ENCODE assay signal across 2 cellular contexts in the genomic region with DNA sequence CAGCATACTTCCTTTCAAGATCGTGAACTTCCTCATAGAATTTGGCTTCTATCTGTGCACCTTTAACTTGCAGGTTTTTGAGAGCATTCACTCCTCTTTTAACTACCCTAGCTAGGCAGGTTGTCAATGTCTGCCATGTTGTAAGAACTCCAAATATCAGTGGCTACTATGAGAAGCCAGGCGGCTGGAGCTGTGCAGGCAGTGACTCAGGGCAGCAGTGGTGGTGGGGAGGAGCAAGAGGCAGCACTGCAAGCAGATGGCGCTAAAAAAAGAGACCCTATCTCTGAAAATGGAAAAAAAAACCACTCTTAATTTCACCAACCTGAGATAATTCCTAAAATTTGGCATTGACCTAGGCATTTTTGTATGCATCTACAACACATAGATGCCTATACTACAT.
TF ChIP-seq lines count a peak whose summit lies in the region.

No MANE protein-coding gene starts in this region.

TF ChIP-seq in SK-N-SH treated with all-trans-retinoic acid at 6 μM for 48 hours, 23 proteins besides CTCF, POLR2A, EP300 and RAD21:
- TF ChIP-seq POU6F1 (CRISPR knock-in tag; IDR thresholded peaks at IDR 0.05; ENCODE audit: borderline replicate concordance, low read depth) (no peak), CSDC2 (CRISPR knock-in tag; IDR thresholded peaks at IDR 0.05) (no peak), TOX (CRISPR knock-in tag; IDR thresholded peaks at IDR 0.05; ENCODE audit: borderline replicate concordance) (no peak), ISL1 (CRISPR knock-in tag; IDR thresholded peaks at IDR 0.05) (no peak), GLIS3 (CRISPR knock-in tag; IDR thresholded peaks at IDR 0.05) (no peak), RARB (CRISPR knock-in tag; IDR thresholded peaks at IDR 0.05) (no peak), ZNF565 (CRISPR knock-in tag; conservative IDR thresholded peaks at IDR 0.05; ENCODE audit: low read depth) (no peak)
- TF ChIP-seq, protein P1, sequence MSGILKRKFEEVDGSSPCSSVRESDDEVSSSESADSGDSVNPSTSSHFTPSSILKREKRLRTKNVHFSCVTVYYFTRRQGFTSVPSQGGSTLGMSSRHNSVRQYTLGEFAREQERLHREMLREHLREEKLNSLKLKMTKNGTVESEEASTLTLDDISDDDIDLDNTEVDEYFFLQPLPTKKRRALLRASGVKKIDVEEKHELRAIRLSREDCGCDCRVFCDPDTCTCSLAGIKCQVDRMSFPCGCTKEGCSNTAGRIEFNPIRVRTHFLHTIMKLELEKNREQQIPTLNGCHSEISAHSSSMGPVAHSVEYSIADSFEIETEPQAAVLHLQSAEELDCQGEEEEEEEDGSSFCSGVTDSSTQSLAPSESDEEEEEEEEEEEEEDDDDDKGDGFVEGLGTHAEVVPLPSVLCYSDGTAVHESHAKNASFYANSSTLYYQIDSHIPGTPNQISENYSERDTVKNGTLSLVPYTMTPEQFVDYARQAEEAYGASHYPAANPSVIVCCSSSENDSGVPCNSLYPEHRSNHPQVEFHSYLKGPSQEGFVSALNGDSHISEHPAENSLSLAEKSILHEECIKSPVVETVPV (CRISPR knock-in tag; IDR thresholded peaks at IDR 0.05), result no peak

TF ChIP-seq in SK-N-SH, 30 proteins besides CTCF, POLR2A, EP300 and RAD21 (continued from another document):
- TF ChIP-seq, protein P2, sequence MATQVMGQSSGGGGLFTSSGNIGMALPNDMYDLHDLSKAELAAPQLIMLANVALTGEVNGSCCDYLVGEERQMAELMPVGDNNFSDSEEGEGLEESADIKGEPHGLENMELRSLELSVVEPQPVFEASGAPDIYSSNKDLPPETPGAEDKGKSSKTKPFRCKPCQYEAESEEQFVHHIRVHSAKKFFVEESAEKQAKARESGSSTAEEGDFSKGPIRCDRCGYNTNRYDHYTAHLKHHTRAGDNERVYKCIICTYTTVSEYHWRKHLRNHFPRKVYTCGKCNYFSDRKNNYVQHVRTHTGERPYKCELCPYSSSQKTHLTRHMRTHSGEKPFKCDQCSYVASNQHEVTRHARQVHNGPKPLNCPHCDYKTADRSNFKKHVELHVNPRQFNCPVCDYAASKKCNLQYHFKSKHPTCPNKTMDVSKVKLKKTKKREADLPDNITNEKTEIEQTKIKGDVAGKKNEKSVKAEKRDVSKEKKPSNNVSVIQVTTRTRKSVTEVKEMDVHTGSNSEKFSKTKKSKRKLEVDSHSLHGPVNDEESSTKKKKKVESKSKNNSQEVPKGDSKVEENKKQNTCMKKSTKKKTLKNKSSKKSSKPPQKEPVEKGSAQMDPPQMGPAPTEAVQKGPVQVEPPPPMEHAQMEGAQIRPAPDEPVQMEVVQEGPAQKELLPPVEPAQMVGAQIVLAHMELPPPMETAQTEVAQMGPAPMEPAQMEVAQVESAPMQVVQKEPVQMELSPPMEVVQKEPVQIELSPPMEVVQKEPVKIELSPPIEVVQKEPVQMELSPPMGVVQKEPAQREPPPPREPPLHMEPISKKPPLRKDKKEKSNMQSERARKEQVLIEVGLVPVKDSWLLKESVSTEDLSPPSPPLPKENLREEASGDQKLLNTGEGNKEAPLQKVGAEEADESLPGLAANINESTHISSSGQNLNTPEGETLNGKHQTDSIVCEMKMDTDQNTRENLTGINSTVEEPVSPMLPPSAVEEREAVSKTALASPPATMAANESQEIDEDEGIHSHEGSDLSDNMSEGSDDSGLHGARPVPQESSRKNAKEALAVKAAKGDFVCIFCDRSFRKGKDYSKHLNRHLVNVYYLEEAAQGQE (IDR thresholded peaks at IDR 0.05; ENCODE audit: low read depth, low read length), result no peak
- no peak for TF ChIP-seq CHD2 (IDR thresholded peaks at IDR 0.05; ENCODE audit: low read length, partially characterized antibody)
- no peak for TF ChIP-seq USF1 (IDR thresholded peaks at IDR 0.05; ENCODE audit: borderline replicate concordance, low read depth)
- no peak for TF ChIP-seq NRF1 (IDR thresholded peaks at IDR 0.05; ENCODE audit: low read depth, low read length)
- TF ChIP-seq RXRA (IDR thresholded peaks at IDR 0.05; ENCODE audit: borderline replicate concordance, low read depth), result no peak
- TF ChIP-seq IRF3 (IDR thresholded peaks at IDR 0.05; ENCODE audit: low read depth, low read length), result no peak
- no peak for TF ChIP-seq TEAD4 (IDR thresholded peaks at IDR 0.05; ENCODE audit: borderline replicate concordance, insufficient read depth)
- no peak for TF ChIP-seq MAX (IDR thresholded peaks at IDR 0.05; ENCODE audit: low read depth)
- no peak for TF ChIP-seq EZH2phosphoT487 (IDR thresholded peaks at IDR 0.05; ENCODE audit: borderline replicate concordance, low read depth)
- TF ChIP-seq RFX5 (IDR thresholded peaks at IDR 0.05; ENCODE audit: low read length), result no peak
- TF ChIP-seq ZBTB33 (IDR thresholded peaks at IDR 0.05; ENCODE audit: borderline replicate concordance, low read depth), result no peak
- TF ChIP-seq GABPA (IDR thresholded peaks at IDR 0.05; ENCODE audit: low read depth), result no peak
